Comparison of ENCODE assay signal across 12 cellular contexts in genomic region chr7:134690614-134691504, GRCh38. TPM values are rescaled to one million over a fixed set of nuclear protein-coding genes. Genes with fewer than 3 reads are reported as not detected.
DNase-seq lines count a peak whose midpoint lies in the region; ATAC-seq, FAIRE-seq and TF ChIP-seq lines count a peak whose summit lies in the region.
"Had no signal": no experiment of that assay in that cellular context is flagged by ENCODE, and none has a peak within 500 bp of the region (broad histone marks: within the 10 kb centered on the region; RNA-seq: fewer than 3 reads in every experiment).

No MANE protein-coding gene starts in this region.

- peak; percentile 61 for ATAC-seq in HepG2
- no peak for ATAC-seq in GM21447 (IDR thresholded peaks at IDR 0.05; ENCODE audit: unreplicated experiment)

- no peak overlapping the region for H2AFZ ChIP-seq in HepG2 (ENCODE audit: low read length)
- no peak overlapping the region for H2AFZ ChIP-seq in smooth muscle cell (ENCODE audit: low read depth)

- in situ Hi-C loops in HepG2 (cut with HindIII; ENCODE audit: extremely low pct_ligation_motif_present, low pct_unique_long_range_greater_than_20kb) = no loop called here

- H3K9ac ChIP-seq in HepG2 (ENCODE audit: insufficient read depth, low read depth, low read length) (no peak overlapping the region), smooth muscle cell (ENCODE audit: low read depth) (peak overlapping the region; percentile 25)
- H3K9ac ChIP-seq: KMS-11 had no signal

- peaks cover 28% of the 10 kb centered on the region for H3K4me1 ChIP-seq in HepG2 (ENCODE audit: insufficient read depth, low read length)
- H3K4me1 ChIP-seq in smooth muscle cell (ENCODE audit: low read depth) = peaks cover 14% of the 10 kb centered on the region

- no peak overlapping the region; a peak in 1 of 6 replicates for H3K4me3 ChIP-seq in HepG2 (replicated peaks in 1 of 3; ENCODE audit: insufficient read depth in 1 of 3, low read depth in 2 of 3, low read length in 3 of 3)
- H3K4me3 ChIP-seq in smooth muscle cell = no peak overlapping the region
- H3K4me3 ChIP-seq: cardiac muscle cell had no signal

- TF ChIP-seq EP300 in HepG2 (IDR thresholded peaks at IDR 0.05; ENCODE audit: low read depth in 2 of 2, low read length in 2 of 2) = no peak
- TF ChIP-seq EP300 in HepG2 (CRISPR knock-in tag; IDR thresholded peaks at IDR 0.05; ENCODE audit: borderline replicate concordance) = no peak

- H3K36me3 ChIP-seq in HepG2 (replicated peaks in 1 of 2; ENCODE audit: control insufficient read depth in 1 of 2, insufficient read depth in 2 of 2, low read length in 2 of 2) (no peaks in the 10 kb centered on the region), smooth muscle cell (ENCODE audit: low read depth) (no peaks in the 10 kb centered on the region)
- H3K36me3 ChIP-seq: cardiac muscle cell had no signal

- peak overlapping the region; percentile 63 for H3K27ac ChIP-seq in caudate nucleus (ENCODE audit: low read depth, low read length)
- H3K27ac ChIP-seq in HepG2 (ENCODE audit: extremely low read length, insufficient read depth, low read length) = no peak overlapping the region
- peak overlapping the region; percentile 85 for H3K27ac ChIP-seq in smooth muscle cell (ENCODE audit: low read depth)
- H3K27ac ChIP-seq: cardiac muscle cell, KMS-11 had no signal

- POLR2A ChIA-PET in HepG2 (lab: Yijun Ruan, JAX) = no interaction called here

- H3K9me3 ChIP-seq in HepG2 (ENCODE audit: low read length) = no peaks in the 10 kb centered on the region
- H3K9me3 ChIP-seq in smooth muscle cell (replicated peaks; ENCODE audit: low read depth) = no peaks in the 10 kb centered on the region

- DNase-seq in GM03348 (ENCODE audit: low spot score) (peak; percentile 17), caudate nucleus (lab: John Stamatoyannopoulos, UW) (peak in 57 of 61 donors; percentile 30 to 90 (median 74)), HepG2 (ENCODE audit: low spot score) (no peak), smooth muscle cell (lab: John Stamatoyannopoulos, UW; ENCODE audit: unreplicated experiment) (no peak), NCI-H510A (lab: John Stamatoyannopoulos, UW) (no peak), NCI-H82 treated with DMSO at 0.1 percent for 48 hours (lab: John Stamatoyannopoulos, UW; ENCODE audit: unreplicated experiment) (no peak), glomerular visceral epithelial cell (ENCODE audit: extremely low spot score) (no peak)
- DNase-seq: immature natural killer cell; stimulated activated CD4-positive, alpha-beta T cell treated with anti-CD3 and anti-CD28 coated beads, Interleukin-4, amount 100 ng/mL, for 4 hours had no signal

- intact Hi-C loops in HepG2 (cut with micrococcal nuclease; ENCODE audit: unreplicated experiment) = loop anchor here (2.0 to 10.0 kb wide), 2 partner anchors 54 to 252 kb away; no protein-coding TSS in a partner anchor

- H3K27me3 ChIP-seq in HepG2 (ENCODE audit: control insufficient read depth in 1 of 2, insufficient read depth in 2 of 2, low read length in 2 of 2) = peaks cover 0 to 3% of the 10 kb centered on the region in 2 experiments; a peak in 2 of 5 replicates
- no peaks in the 10 kb centered on the region for H3K27me3 ChIP-seq in smooth muscle cell (ENCODE audit: low read depth)
- H3K27me3 ChIP-seq: cardiac muscle cell had no signal

- no peak for FAIRE-seq in HepG2 (lab: Jason Lieb, UNC)

- H3K79me2 ChIP-seq in HepG2 (ENCODE audit: insufficient read depth, low read length) (no peaks in the 10 kb centered on the region), smooth muscle cell (ENCODE audit: low read depth) (no peaks in the 10 kb centered on the region)

- no peak for TF ChIP-seq POLR2A in HepG2 (IDR thresholded peaks at IDR 0.05; ENCODE audit: insufficient read depth in 1 of 2, low read depth in 2 of 2, low read length in 2 of 2)

- peaks cover 43% of the 10 kb centered on the region for H3F3A ChIP-seq in smooth muscle cell (ENCODE audit: low read depth)

- CTCF ChIA-PET in HepG2 (lab: Yijun Ruan, JAX; ENCODE audit: low intra/inter-chr PET ratio, low total read pairs) = interaction anchor here (1.1 kb wide), 1 partner anchor 154 kb away, joined by 4 read pairs; no protein-coding TSS in a partner anchor

- H4K20me1 ChIP-seq in HepG2 (ENCODE audit: insufficient read depth, low read length) (no peaks in the 10 kb centered on the region), smooth muscle cell (ENCODE audit: low read depth) (no peaks in the 10 kb centered on the region)

- BruUV-seq in HepG2 (replicated peaks; lab: Mats Ljungman, UMichigan) = no TSS peak

- 42% methylated on average over 10 of the region's 12 CpGs for WGBS in HepG2 (ENCODE audit: low lambda C conversion rate)
- WGBS in smooth muscle cell (ENCODE audit: low lambda C conversion rate) = 71% methylated on average over 12 of the region's 12 CpGs

- no peak for TF ChIP-seq CTCF in HepG2 (CRISPR knock-in tag; IDR thresholded peaks at IDR 0.05)
- no peak for TF ChIP-seq CTCF in smooth muscle cell (IDR thresholded peaks at IDR 0.05; ENCODE audit: borderline replicate concordance, insufficient read depth, poor library complexity, severe bottlenecking)

- peak overlapping the region; percentile 45 for H3K4me2 ChIP-seq in HepG2 (ENCODE audit: low read depth, low read length)
- H3K4me2 ChIP-seq in smooth muscle cell = peak overlapping the region; percentile 71

- no peak for TF ChIP-seq RAD21 in HepG2 (CRISPR knock-in tag; IDR thresholded peaks at IDR 0.05)

TF ChIP-seq in HepG2, 621 proteins besides CTCF, POLR2A, EP300 and RAD21:
- TF ChIP-seq ZNF558 (CRISPR knock-in tag; IDR thresholded peaks at IDR 0.05; ENCODE audit: borderline replicate concordance) (no peak), TFAP4 (IDR thresholded peaks at IDR 0.05; ENCODE audit: borderline replicate concordance, low read depth) (peak; percentile 64; the same call in 1 of the 2 replicates), CREBL2 (CRISPR knock-in tag; IDR thresholded peaks at IDR 0.05; ENCODE audit: borderline replicate concordance) (no peak), CHD2 (IDR thresholded peaks at IDR 0.05; ENCODE audit: low read depth, low read length) (no peak), ZNF292 (CRISPR knock-in tag; IDR thresholded peaks at IDR 0.05; ENCODE audit: borderline replicate concordance, low read depth) (peak; percentile 43; the same call in 1 of the 2 replicates), MYC (CRISPR knock-in tag; IDR thresholded peaks at IDR 0.05; ENCODE audit: borderline replicate concordance) (no peak)

RNA-seq across cellular contexts. Expression of gene BPGM, which starts 44.2 kb away (rescaled TPM):
- total RNA-seq in HepG2 (2016; rRNA removed; fragmentation: Illumina TruSeq; extraction: Trizol) = 7.5 and 10.7 TPM in 2 replicates
- total RNA-seq in HepG2 (2016; cell fraction: cytosol; rRNA removed; fragmentation: Illumina TruSeq; extraction: Trizol; ENCODE audit: low read depth) = 2.2 and 3.2 TPM in 2 replicates
- total RNA-seq in HepG2 (2016; cell fraction: insoluble cytoplasmic fraction; rRNA removed; fragmentation: Illumina TruSeq; extraction: Trizol) = 7.6 and 10.7 TPM in 2 replicates
- total RNA-seq in HepG2 (2016; cell fraction: membrane; rRNA removed; fragmentation: Illumina TruSeq; extraction: Trizol) = 7.3 and 7.9 TPM in 2 replicates
- total RNA-seq in HepG2 (2016; cell fraction: nucleus; rRNA removed; fragmentation: Illumina TruSeq; extraction: Trizol) = 3.5 and 4.5 TPM in 2 replicates
- 3.1 and 4.0 TPM in 2 replicates for polyA plus RNA-seq in HepG2 (2011; rRNA removed)
- 2.3 and 4.0 TPM in 2 replicates for polyA plus RNA-seq in HepG2 (2011; cell fraction: cytosol; rRNA removed)
- 1.1 and 2.2 TPM in 2 replicates for polyA plus RNA-seq in HepG2 (2011; cell fraction: nucleus; rRNA removed)
- polyA plus RNA-seq in HepG2 (2012) = 3.4 and 4.2 TPM in 2 replicates
- polyA plus RNA-seq in HepG2 (2016; cell fraction: cytosol; fragmentation: Illumina TruSeq; extraction: Trizol; ENCODE audit: low read depth) = 1.8 and 2.7 TPM in 2 replicates
- polyA plus RNA-seq in HepG2 (2016; cell fraction: insoluble cytoplasmic fraction; fragmentation: Illumina TruSeq; extraction: Trizol; ENCODE audit: low read depth) = 10.6 and 11.1 TPM in 2 replicates
- polyA plus RNA-seq in HepG2 (2016; cell fraction: membrane; fragmentation: Illumina TruSeq; extraction: Trizol; ENCODE audit: low read depth) = 7.4 and 7.5 TPM in 2 replicates
- polyA plus RNA-seq in HepG2 (2016; cell fraction: nucleus; fragmentation: Illumina TruSeq; extraction: Trizol; ENCODE audit: insufficient read depth, low read depth) = 3.8 and 4.5 TPM in 2 replicates
- 1.1 and 4.0 TPM in 2 replicates for polyA minus RNA-seq in HepG2 (2011; rRNA and poly(A)+ RNA removed; ENCODE audit: low replicate concordance)
- polyA minus RNA-seq in HepG2 (2011; cell fraction: cytosol; rRNA and poly(A)+ RNA removed) = 0.88 and 2.1 TPM in 2 replicates
- 2.8 and 5.0 TPM in 2 replicates for polyA minus RNA-seq in HepG2 (2011; cell fraction: nucleus; rRNA and poly(A)+ RNA removed)
- 65.1 and 73.2 TPM in 2 replicates for total RNA-seq in smooth muscle cell
- polyA plus RNA-seq in smooth muscle cell = 53.8 and 76.9 TPM in 2 replicates

Comparison
In these comparisons a context has a peak if more than half of its experiments do, and no peak if none do; other contexts are left out.
1. DNase-seq: peak in GM03348 (single experiment) and caudate nucleus (57 of 61); none in HepG2 (single experiment), smooth muscle cell (single experiment), NCI-H510A (single experiment), NCI-H82 treated with DMSO at 0.1 percent for 48 hours (single experiment) and glomerular visceral epithelial cell (single experiment).